Comparison of ENCODE assay signal across 1 cellular context in the genomic region with DNA sequence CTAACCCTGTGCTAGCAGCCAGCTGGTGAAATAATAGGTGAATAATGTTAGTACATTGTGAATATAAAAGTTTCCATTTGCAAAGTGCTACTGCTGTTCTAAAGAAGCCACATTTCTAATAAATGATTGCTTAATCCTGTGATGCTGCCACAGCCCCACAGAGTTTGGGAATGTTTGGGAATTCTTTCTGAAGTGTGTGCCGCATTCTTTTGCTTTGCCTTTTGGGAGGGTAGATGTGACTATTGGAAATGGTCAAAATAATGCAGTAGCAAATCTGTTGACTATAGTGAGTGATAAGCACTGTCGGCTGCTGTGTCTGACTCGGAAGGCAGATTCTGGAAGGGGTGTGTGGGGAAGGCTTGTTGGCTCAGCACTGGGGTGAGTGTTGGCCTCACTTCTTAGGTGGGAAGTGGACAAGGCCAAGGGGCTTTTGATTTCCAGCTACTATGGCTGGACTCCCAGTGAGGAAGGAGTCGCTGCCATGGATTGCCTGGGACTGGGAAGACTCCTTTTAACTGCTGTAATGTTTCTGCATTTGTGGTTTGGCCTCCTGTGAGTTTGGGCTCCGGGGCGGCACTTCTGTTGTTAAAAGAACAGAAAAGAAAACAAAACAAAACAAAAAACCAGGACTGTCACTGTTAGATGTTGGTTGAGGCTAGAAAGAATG.
TF ChIP-seq lines count a peak whose summit lies in the region.

No MANE protein-coding gene starts in this region.

TF ChIP-seq in endothelial cell of umbilical vein, 7 proteins besides CTCF, POLR2A, EP300 and RAD21:
- no peak for TF ChIP-seq MYC (IDR thresholded peaks at IDR 0.05; ENCODE audit: low read depth, low read length)
- no peak for TF ChIP-seq JUN (IDR thresholded peaks at IDR 0.05; ENCODE audit: borderline replicate concordance, insufficient read depth, insufficient read length, low read depth)
- TF ChIP-seq, protein P1, sequence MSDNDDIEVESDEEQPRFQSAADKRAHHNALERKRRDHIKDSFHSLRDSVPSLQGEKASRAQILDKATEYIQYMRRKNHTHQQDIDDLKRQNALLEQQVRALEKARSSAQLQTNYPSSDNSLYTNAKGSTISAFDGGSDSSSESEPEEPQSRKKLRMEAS (IDR thresholded peaks at IDR 0.05; ENCODE audit: insufficient read depth, insufficient read length) = no peak
- no peak for TF ChIP-seq GATA2 (IDR thresholded peaks at IDR 0.05; ENCODE audit: insufficient read depth, insufficient read length, low read depth, low read length)
- TF ChIP-seq EZH2 (IDR thresholded peaks at IDR 0.05; ENCODE audit: borderline replicate concordance, low read depth, low read length, severe bottlenecking) = no peak
- TF ChIP-seq FOS (IDR thresholded peaks at IDR 0.05; ENCODE audit: borderline replicate concordance, insufficient read depth, low read length) = no peak
- TF ChIP-seq POLR2AphosphoS5 (IDR thresholded peaks at IDR 0.05; ENCODE audit: insufficient read depth, low read depth, low read length) = no peak
